1 cellular context compared by ENCODE assay signal in the genomic region with DNA sequence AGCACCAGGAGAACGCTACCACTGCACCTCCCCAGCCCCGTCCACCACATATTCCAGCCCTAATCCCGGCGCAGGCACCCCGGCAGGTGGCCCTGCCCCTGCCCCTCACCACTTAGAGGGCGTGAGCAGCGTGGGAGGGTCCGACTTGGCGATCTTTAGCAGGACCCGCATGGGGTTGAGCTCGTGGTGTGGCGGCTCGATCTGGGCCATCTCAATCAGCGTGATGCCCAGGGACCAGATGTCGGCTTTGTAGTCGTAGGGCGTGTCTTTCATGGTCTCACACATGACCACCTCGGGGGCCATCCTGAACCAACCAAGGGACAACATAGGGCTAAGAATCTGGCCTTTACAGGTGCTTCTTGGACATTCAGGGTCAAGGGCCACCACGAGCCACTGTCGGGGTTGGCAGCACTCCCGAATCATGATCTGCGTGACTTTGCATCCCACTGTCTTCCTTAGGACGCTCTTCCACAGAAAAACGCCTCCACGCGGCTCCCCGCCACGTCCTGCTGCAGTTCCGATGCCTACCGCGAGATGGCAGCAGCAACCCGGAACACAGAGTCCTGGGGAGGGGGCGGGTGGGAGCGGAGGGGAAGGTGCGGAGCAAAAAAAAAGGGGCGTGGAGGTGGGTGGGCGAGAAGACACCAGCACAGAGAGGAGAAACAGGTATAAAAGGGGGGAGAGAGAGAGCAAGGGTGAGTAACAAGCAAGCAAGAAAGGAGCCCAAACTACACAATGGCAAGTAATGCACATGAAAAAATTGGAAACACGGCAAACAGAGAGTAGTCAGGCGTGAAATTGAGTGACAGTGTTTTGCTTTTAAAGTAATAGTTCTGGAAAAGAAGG.
TF ChIP-seq lines count a peak whose summit lies in the region.

No MANE protein-coding gene starts in this region.

TF ChIP-seq in HepG2, 621 proteins besides CTCF, POLR2A, EP300 and RAD21 (continued from another document):
- TF ChIP-seq, protein P1, sequence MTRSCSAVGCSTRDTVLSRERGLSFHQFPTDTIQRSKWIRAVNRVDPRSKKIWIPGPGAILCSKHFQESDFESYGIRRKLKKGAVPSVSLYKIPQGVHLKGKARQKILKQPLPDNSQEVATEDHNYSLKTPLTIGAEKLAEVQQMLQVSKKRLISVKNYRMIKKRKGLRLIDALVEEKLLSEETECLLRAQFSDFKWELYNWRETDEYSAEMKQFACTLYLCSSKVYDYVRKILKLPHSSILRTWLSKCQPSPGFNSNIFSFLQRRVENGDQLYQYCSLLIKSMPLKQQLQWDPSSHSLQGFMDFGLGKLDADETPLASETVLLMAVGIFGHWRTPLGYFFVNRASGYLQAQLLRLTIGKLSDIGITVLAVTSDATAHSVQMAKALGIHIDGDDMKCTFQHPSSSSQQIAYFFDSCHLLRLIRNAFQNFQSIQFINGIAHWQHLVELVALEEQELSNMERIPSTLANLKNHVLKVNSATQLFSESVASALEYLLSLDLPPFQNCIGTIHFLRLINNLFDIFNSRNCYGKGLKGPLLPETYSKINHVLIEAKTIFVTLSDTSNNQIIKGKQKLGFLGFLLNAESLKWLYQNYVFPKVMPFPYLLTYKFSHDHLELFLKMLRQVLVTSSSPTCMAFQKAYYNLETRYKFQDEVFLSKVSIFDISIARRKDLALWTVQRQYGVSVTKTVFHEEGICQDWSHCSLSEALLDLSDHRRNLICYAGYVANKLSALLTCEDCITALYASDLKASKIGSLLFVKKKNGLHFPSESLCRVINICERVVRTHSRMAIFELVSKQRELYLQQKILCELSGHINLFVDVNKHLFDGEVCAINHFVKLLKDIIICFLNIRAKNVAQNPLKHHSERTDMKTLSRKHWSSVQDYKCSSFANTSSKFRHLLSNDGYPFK (CRISPR knock-in tag; IDR thresholded peaks at IDR 0.05; ENCODE audit: borderline replicate concordance): peak; percentile 25; the same call in 1 of the 2 replicates
- TF ChIP-seq, protein P2, sequence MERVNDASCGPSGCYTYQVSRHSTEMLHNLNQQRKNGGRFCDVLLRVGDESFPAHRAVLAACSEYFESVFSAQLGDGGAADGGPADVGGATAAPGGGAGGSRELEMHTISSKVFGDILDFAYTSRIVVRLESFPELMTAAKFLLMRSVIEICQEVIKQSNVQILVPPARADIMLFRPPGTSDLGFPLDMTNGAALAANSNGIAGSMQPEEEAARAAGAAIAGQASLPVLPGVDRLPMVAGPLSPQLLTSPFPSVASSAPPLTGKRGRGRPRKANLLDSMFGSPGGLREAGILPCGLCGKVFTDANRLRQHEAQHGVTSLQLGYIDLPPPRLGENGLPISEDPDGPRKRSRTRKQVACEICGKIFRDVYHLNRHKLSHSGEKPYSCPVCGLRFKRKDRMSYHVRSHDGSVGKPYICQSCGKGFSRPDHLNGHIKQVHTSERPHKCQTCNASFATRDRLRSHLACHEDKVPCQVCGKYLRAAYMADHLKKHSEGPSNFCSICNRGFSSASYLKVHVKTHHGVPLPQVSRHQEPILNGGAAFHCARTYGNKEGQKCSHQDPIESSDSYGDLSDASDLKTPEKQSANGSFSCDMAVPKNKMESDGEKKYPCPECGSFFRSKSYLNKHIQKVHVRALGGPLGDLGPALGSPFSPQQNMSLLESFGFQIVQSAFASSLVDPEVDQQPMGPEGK (CRISPR knock-in tag; IDR thresholded peaks at IDR 0.05): peak; percentile 76
- TF ChIP-seq ISL2 (CRISPR knock-in tag; IDR thresholded peaks at IDR 0.05) (no peak), GATAD1 (CRISPR knock-in tag; IDR thresholded peaks at IDR 0.05) (no peak), ZNF652 (CRISPR knock-in tag; IDR thresholded peaks at IDR 0.05; ENCODE audit: borderline replicate concordance, low read depth) (no peak), TEAD3 (CRISPR knock-in tag; optimal IDR thresholded peaks at IDR 0.05; ENCODE audit: borderline replicate concordance) (peak; percentile 34), TCF12 (IDR thresholded peaks at IDR 0.05) (no peak), TCF12 (CRISPR knock-in tag; IDR thresholded peaks at IDR 0.05) (no peak), TMF1 (CRISPR knock-in tag; IDR thresholded peaks at IDR 0.05; ENCODE audit: low read depth) (no peak), STAG1 (CRISPR knock-in tag; IDR thresholded peaks at IDR 0.05) (peak; percentile 77), PAWR (CRISPR knock-in tag; IDR thresholded peaks at IDR 0.05; ENCODE audit: borderline replicate concordance) (no peak), ZNF24 (IDR thresholded peaks at IDR 0.05) (no peak), ZNF570 (CRISPR knock-in tag; IDR thresholded peaks at IDR 0.05; ENCODE audit: borderline replicate concordance) (no peak), TBL1XR1 (IDR thresholded peaks at IDR 0.05; ENCODE audit: borderline replicate concordance, low read length, partially characterized antibody) (no peak), RBM39 (IDR thresholded peaks at IDR 0.05; ENCODE audit: low read depth, low read length, poor library complexity, severe bottlenecking) (peak; percentile 56), KDM2A (CRISPR knock-in tag; IDR thresholded peaks at IDR 0.05; ENCODE audit: borderline replicate concordance, low read depth) (peak; percentile 41; the same call in 1 of the 2 replicates), NR1H2 (CRISPR knock-in tag; IDR thresholded peaks at IDR 0.05; ENCODE audit: borderline replicate concordance, low read depth) (no peak), SIX4 (CRISPR knock-in tag; IDR thresholded peaks at IDR 0.05) (no peak)
- TF ChIP-seq, protein P3, sequence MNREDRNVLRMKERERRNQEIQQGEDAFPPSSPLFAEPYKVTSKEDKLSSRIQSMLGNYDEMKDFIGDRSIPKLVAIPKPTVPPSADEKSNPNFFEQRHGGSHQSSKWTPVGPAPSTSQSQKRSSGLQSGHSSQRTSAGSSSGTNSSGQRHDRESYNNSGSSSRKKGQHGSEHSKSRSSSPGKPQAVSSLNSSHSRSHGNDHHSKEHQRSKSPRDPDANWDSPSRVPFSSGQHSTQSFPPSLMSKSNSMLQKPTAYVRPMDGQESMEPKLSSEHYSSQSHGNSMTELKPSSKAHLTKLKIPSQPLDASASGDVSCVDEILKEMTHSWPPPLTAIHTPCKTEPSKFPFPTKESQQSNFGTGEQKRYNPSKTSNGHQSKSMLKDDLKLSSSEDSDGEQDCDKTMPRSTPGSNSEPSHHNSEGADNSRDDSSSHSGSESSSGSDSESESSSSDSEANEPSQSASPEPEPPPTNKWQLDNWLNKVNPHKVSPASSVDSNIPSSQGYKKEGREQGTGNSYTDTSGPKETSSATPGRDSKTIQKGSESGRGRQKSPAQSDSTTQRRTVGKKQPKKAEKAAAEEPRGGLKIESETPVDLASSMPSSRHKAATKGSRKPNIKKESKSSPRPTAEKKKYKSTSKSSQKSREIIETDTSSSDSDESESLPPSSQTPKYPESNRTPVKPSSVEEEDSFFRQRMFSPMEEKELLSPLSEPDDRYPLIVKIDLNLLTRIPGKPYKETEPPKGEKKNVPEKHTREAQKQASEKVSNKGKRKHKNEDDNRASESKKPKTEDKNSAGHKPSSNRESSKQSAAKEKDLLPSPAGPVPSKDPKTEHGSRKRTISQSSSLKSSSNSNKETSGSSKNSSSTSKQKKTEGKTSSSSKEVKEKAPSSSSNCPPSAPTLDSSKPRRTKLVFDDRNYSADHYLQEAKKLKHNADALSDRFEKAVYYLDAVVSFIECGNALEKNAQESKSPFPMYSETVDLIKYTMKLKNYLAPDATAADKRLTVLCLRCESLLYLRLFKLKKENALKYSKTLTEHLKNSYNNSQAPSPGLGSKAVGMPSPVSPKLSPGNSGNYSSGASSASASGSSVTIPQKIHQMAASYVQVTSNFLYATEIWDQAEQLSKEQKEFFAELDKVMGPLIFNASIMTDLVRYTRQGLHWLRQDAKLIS (CRISPR knock-in tag; IDR thresholded peaks at IDR 0.05): no peak
- TF ChIP-seq, protein P4, sequence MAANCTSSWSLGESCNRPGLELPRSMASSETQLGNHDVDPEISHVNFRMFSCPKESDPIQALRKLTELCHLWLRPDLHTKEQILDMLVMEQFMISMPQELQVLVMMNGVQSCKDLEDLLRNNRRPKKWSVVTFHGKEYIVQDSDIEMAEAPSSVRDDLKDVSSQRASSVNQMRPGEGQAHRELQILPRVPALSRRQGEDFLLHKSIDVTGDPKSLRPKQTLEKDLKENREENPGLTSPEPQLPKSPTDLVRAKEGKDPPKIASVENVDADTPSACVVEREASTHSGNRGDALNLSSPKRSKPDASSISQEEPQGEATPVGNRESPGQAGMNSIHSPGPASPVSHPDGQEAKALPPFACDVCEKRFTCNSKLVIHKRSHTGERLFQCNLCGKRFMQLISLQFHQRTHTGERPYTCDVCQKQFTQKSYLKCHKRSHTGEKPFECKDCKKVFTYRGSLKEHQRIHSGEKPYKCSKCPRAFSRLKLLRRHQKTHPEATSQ (CRISPR knock-in tag; IDR thresholded peaks at IDR 0.05; ENCODE audit: borderline replicate concordance): no peak
- TF ChIP-seq, protein P5, sequence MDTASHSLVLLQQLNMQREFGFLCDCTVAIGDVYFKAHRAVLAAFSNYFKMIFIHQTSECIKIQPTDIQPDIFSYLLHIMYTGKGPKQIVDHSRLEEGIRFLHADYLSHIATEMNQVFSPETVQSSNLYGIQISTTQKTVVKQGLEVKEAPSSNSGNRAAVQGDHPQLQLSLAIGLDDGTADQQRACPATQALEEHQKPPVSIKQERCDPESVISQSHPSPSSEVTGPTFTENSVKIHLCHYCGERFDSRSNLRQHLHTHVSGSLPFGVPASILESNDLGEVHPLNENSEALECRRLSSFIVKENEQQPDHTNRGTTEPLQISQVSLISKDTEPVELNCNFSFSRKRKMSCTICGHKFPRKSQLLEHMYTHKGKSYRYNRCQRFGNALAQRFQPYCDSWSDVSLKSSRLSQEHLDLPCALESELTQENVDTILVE (CRISPR knock-in tag; IDR thresholded peaks at IDR 0.05): no peak
